Comparison of ENCODE assay signal across 13 cellular contexts in genomic region chr7:6533893-6534804, GRCh38. TPM values are rescaled to one million over a fixed set of nuclear protein-coding genes. Genes with fewer than 3 reads are reported as not detected.
DNase-seq lines count a peak whose midpoint lies in the region; ATAC-seq and TF ChIP-seq lines count a peak whose summit lies in the region.
"Had no signal": no experiment of that assay in that cellular context is flagged by ENCODE, and none has a peak within 500 bp of the region (broad histone marks: within the 10 kb centered on the region; RNA-seq: fewer than 3 reads in every experiment).

No MANE protein-coding gene starts in this region.

- H3K27ac Mint-ChIP-seq in activated CD4-positive, alpha-beta T cell treated with anti-CD3 and anti-CD28 coated beads for 36 hours = no peak overlapping the region
- H3K27ac Mint-ChIP-seq in activated naive CD8-positive, alpha-beta T cell treated with anti-CD3 and anti-CD28 coated beads for 36 hours = no peak overlapping the region
- no peak overlapping the region for H3K27ac Mint-ChIP-seq in endodermal cell

- H3K4me1 Mint-ChIP-seq in activated CD4-positive, alpha-beta T cell treated with anti-CD3 and anti-CD28 coated beads for 36 hours = peaks cover 9% of the 10 kb centered on the region
- peaks cover 17% of the 10 kb centered on the region for H3K4me1 Mint-ChIP-seq in activated naive CD8-positive, alpha-beta T cell treated with anti-CD3 and anti-CD28 coated beads for 36 hours
- H3K4me1 Mint-ChIP-seq in endodermal cell = no peaks in the 10 kb centered on the region

- no peak overlapping the region for H3K4me3 ChIP-seq in endodermal cell (ENCODE audit: low read length)

- H3K27me3 Mint-ChIP-seq in activated CD4-positive, alpha-beta T cell treated with anti-CD3 and anti-CD28 coated beads for 36 hours = peaks cover 18% of the 10 kb centered on the region
- H3K27me3 Mint-ChIP-seq in activated naive CD8-positive, alpha-beta T cell treated with anti-CD3 and anti-CD28 coated beads for 36 hours = peaks cover 33% of the 10 kb centered on the region
- H3K27me3 Mint-ChIP-seq in endodermal cell (ENCODE audit: insufficient read depth) = peaks cover 77% of the 10 kb centered on the region

- H3K9me3 ChIP-seq in endodermal cell (ENCODE audit: control insufficient read depth, low read length) = no peaks in the 10 kb centered on the region

- POLR2A ChIA-PET in activated CD4-positive, alpha-beta T cell treated with anti-CD3 and anti-CD28 coated beads for 36 hours (lab: Charles Lee) = no interaction called here

- H3K4me3 Mint-ChIP-seq in activated CD4-positive, alpha-beta T cell treated with anti-CD3 and anti-CD28 coated beads for 36 hours = no peak overlapping the region
- peak overlapping the region; percentile 14 for H3K4me3 Mint-ChIP-seq in activated naive CD8-positive, alpha-beta T cell treated with anti-CD3 and anti-CD28 coated beads for 36 hours
- no peak overlapping the region for H3K4me3 Mint-ChIP-seq in endodermal cell

- intact Hi-C loops in activated CD4-positive, alpha-beta T cell treated with anti-CD3 and anti-CD28 coated beads for 36 hours (cut with DNase I, micrococcal nuclease) = no loop called here
- intact Hi-C loops in cardiac septum (cut with DNase I) = no loop called here

- no peaks in the 10 kb centered on the region for H3K9me3 Mint-ChIP-seq in activated CD4-positive, alpha-beta T cell treated with anti-CD3 and anti-CD28 coated beads for 36 hours (ENCODE audit: low read depth)
- no peaks in the 10 kb centered on the region for H3K9me3 Mint-ChIP-seq in activated naive CD8-positive, alpha-beta T cell treated with anti-CD3 and anti-CD28 coated beads for 36 hours
- H3K9me3 Mint-ChIP-seq in endodermal cell = no peaks in the 10 kb centered on the region

- WGBS in endodermal cell (ENCODE audit: insufficient coverage in 1 of 2, insufficient read length in 1 of 2), 2 experiments = 88 to 93% methylated on average over 10 to 19 of the region's 19 CpGs

- no peak overlapping the region for H3K27ac ChIP-seq in endodermal cell (ENCODE audit: low read depth, low read length)

- no peaks in the 10 kb centered on the region for H3K36me3 Mint-ChIP-seq in activated CD4-positive, alpha-beta T cell treated with anti-CD3 and anti-CD28 coated beads for 36 hours (ENCODE audit: low read depth)
- H3K36me3 Mint-ChIP-seq in activated naive CD8-positive, alpha-beta T cell treated with anti-CD3 and anti-CD28 coated beads for 36 hours = no peaks in the 10 kb centered on the region
- H3K36me3 Mint-ChIP-seq in endodermal cell (ENCODE audit: low read depth) = no peaks in the 10 kb centered on the region

- peaks cover 66% of the 10 kb centered on the region for H3K27me3 ChIP-seq in endodermal cell (ENCODE audit: control insufficient read depth, insufficient read depth, low read length, poor library complexity, severe bottlenecking)

- peak; percentile 77 for DNase-seq in activated CD4-positive, alpha-beta T cell treated with anti-CD3 and anti-CD28 coated beads for 36 hours
- DNase-seq in activated CD4-positive, alpha-beta T cell treated with anti-CD3 and anti-CD28 coated beads, Interleukin-2, amount 50 U/mL, for 4 hours = no peak
- DNase-seq in activated naive CD8-positive, alpha-beta T cell treated with anti-CD3 and anti-CD28 coated beads for 36 hours = peak; percentile 65
- peak; percentile 11 for DNase-seq in stimulated activated CD8-positive, alpha-beta memory T cell treated with anti-CD3 and anti-CD28 coated beads, Interleukin-7, amount 100 ng/mL, for 24 hours (ENCODE audit: low read depth)
- DNase-seq in DMS114 treated with DMSO at 0.1 percent for 48 hours (lab: John Stamatoyannopoulos, UW; ENCODE audit: unreplicated experiment) = no peak
- DNase-seq in cardiac septum (ENCODE audit: low spot score) = no peak
- DNase-seq in endodermal cell = no peak
- DNase-seq: NCI-H1694, occipital lobe, SW 1271 had no signal

- no peaks in the 10 kb centered on the region for H3K36me3 ChIP-seq in endodermal cell (ENCODE audit: control insufficient read depth, insufficient read depth, low read length)

- no peak for TF ChIP-seq CTCF in endodermal cell (conservative IDR thresholded peaks at IDR 0.05)

- CTCF ChIA-PET in activated CD4-positive, alpha-beta T cell treated with anti-CD3 and anti-CD28 coated beads for 36 hours (lab: Charles Lee) = interaction anchor here (0.8 to 2.0 kb wide), 3 partner anchors 9 to 97 kb away, joined by 3 to 9 read pairs (median 3); no protein-coding TSS in a partner anchor

- no peaks in the 10 kb centered on the region for H3K4me1 ChIP-seq in endodermal cell (ENCODE audit: control insufficient read depth, insufficient read depth, low read length)

- peak; percentile 53 for ATAC-seq in activated CD4-positive, alpha-beta T cell treated with anti-CD3 and anti-CD28 coated beads for 36 hours
- ATAC-seq in HG03432 (IDR thresholded peaks at IDR 0.05; ENCODE audit: unreplicated experiment) = peak; percentile 32

- no peak overlapping the region for H3K9ac ChIP-seq in endodermal cell (ENCODE audit: extremely low read depth, low read length, poor library complexity, severe bottlenecking)

RNA-seq across cellular contexts. Expression of gene GRID2IP, which starts 17.1 kb away (rescaled TPM):
- under 1 TPM; 0.05 to 0.11 TPM for total RNA-seq in activated CD4-positive, alpha-beta T cell treated with anti-CD3 and anti-CD28 coated beads for 36 hours
- under 1 TPM in 1 of 2 experiments, not detected in 1; 0.06 TPM for total RNA-seq in activated naive CD8-positive, alpha-beta T cell treated with anti-CD3 and anti-CD28 coated beads for 36 hours
- not detected for total RNA-seq in cardiac septum
- 1 to 10 TPM; 2.4 to 4.9 TPM for total RNA-seq in endodermal cell
- 0.46 TPM for polyA plus RNA-seq in endodermal cell (2013, experiment 1 of 2)
- polyA plus RNA-seq in endodermal cell (2013, experiment 2 of 2) = 0.58 TPM
- total RNA-seq: fibroblast of villous mesenchyme had no signal
- polyA plus RNA-seq: liver had no signal

RNA-seq across cellular contexts. Expression of gene ZDHHC4, which starts 43.1 kb away (rescaled TPM):
- total RNA-seq in activated CD4-positive, alpha-beta T cell treated with anti-CD3 and anti-CD28 coated beads for 36 hours = 10 to 100 TPM; 30.1 to 34.1 TPM
- total RNA-seq in activated naive CD8-positive, alpha-beta T cell treated with anti-CD3 and anti-CD28 coated beads for 36 hours = 10 to 100 TPM; 31.4 to 40.2 TPM
- total RNA-seq in cardiac septum (34.3 TPM), endodermal cell (10 to 100 TPM; 79.1 to 85.6 TPM)
- 62.8 TPM for polyA plus RNA-seq in endodermal cell (2013, experiment 1 of 2)
- polyA plus RNA-seq in endodermal cell (2013, experiment 2 of 2) = 47.9 TPM

RNA-seq across cellular contexts. Expression of gene KDELR2, which starts 50.2 kb away (rescaled TPM):
- total RNA-seq in activated CD4-positive, alpha-beta T cell treated with anti-CD3 and anti-CD28 coated beads for 36 hours = 10 to 100 TPM; 67.2 to 78.7 TPM
- 10 to 100 TPM; 63.0 to 67.3 TPM for total RNA-seq in activated naive CD8-positive, alpha-beta T cell treated with anti-CD3 and anti-CD28 coated beads for 36 hours
- total RNA-seq in cardiac septum (61.2 TPM), endodermal cell (100 to 1,000 TPM in 1 of 2 donors, 10 to 100 TPM in 1; 90.2 to 123 TPM)
- 103 TPM for polyA plus RNA-seq in endodermal cell (2013, experiment 1 of 2)
- polyA plus RNA-seq in endodermal cell (2013, experiment 2 of 2) = 113 TPM

RNA-seq across cellular contexts. Expression of gene INTS15, which starts 55.7 kb away (rescaled TPM):
- 10 to 100 TPM; 27.8 to 31.8 TPM for total RNA-seq in activated CD4-positive, alpha-beta T cell treated with anti-CD3 and anti-CD28 coated beads for 36 hours
- total RNA-seq in activated naive CD8-positive, alpha-beta T cell treated with anti-CD3 and anti-CD28 coated beads for 36 hours = 10 to 100 TPM; 31.9 to 35.0 TPM
- total RNA-seq in cardiac septum (13.6 TPM), endodermal cell (10 to 100 TPM; 34.4 to 38.0 TPM)
- 36.7 TPM for polyA plus RNA-seq in endodermal cell (2013, experiment 1 of 2)
- 29.4 TPM for polyA plus RNA-seq in endodermal cell (2013, experiment 2 of 2)

Comparison
In these comparisons a context has a peak if more than half of its experiments do, and no peak if none do; other contexts are left out.
1. DNase-seq: peak in activated CD4-positive, alpha-beta T cell treated with anti-CD3 and anti-CD28 coated beads for 36 hours (single experiment), activated naive CD8-positive, alpha-beta T cell treated with anti-CD3 and anti-CD28 coated beads for 36 hours (single experiment) and stimulated activated CD8-positive, alpha-beta memory T cell treated with anti-CD3 and anti-CD28 coated beads, Interleukin-7, amount 100 ng/mL, for 24 hours (single experiment); none in activated CD4-positive, alpha-beta T cell treated with anti-CD3 and anti-CD28 coated beads, Interleukin-2, amount 50 U/mL, for 4 hours (0 of 2), DMS114 treated with DMSO at 0.1 percent for 48 hours (single experiment), cardiac septum (single experiment) and endodermal cell (single experiment).